1 cellular context compared by ENCODE assay signal in genomic region chr1:245588250-245588649, GRCh38.
TF ChIP-seq lines count a peak whose summit lies in the region.

No MANE protein-coding gene starts in this region.

TF ChIP-seq in SK-N-SH, 30 proteins besides CTCF, POLR2A, EP300 and RAD21 (continued from another document):
- TF ChIP-seq JUND (IDR thresholded peaks at IDR 0.05): no peak
- TF ChIP-seq NFIC (IDR thresholded peaks at IDR 0.05; ENCODE audit: borderline replicate concordance): no peak
TF ChIP-seq in SK-N-SH: peak in this region for 0.
